In the genomic region with DNA sequence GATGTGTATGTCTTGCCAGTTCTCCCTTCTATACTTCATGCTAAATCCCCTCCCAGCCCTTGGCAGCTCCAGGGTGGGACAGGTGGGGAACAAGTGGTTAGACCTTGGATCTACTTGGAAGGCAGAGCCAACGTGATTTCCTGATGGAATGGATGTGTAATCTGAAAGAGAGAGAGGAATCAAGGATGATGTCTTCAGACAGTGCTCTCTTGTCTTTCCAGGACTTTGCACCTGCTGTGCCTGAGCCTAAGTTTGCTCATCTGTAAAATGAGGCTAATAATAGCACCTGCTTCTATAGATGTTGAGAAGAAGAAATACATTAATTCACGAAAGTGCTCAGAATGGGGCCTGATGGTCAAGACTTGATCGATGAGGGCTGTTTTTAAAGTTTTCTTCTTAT, we compare ENCODE assay signal across 11 cellular contexts. TPM values are rescaled to one million over a fixed set of nuclear protein-coding genes. Genes with fewer than 3 reads are reported as not detected.
DNase-seq lines count a peak whose midpoint lies in the region; ATAC-seq lines count a peak whose summit lies in the region.
"Had no signal": no experiment of that assay in that cellular context is flagged by ENCODE, and none has a peak within 500 bp of the region (broad histone marks: within the 10 kb centered on the region; RNA-seq: fewer than 3 reads in every experiment).

No MANE protein-coding gene starts in this region.

- DNase-seq in caudate nucleus (lab: John Stamatoyannopoulos, UW) (no peak), DMS 273 (lab: John Stamatoyannopoulos, UW; ENCODE audit: unreplicated experiment) (no peak)
- DNase-seq in stimulated activated effector memory CD8-positive, alpha-beta T cell treated with anti-CD3 and anti-CD28 coated beads, Interleukin-12 subunit alpha, Interleukin-12 subunit beta, amount 100 ng/mL, for 72 hours (ENCODE audit: low spot score in 2 of 2) = no peak
- DNase-seq in stimulated activated CD4-positive, alpha-beta T cell treated with anti-CD3 and anti-CD28 coated beads, Interleukin-12 subunit alpha, Interleukin-12 subunit beta, amount 100 ng/mL, for 4 hours = no peak
- DNase-seq: body of pancreas, KG1, mesendoderm, NCI-H2171 treated with DMSO at 0.1 percent for 48 hours, PC-3 had no signal

- peak overlapping the region; percentile 36 for H3K27ac ChIP-seq in caudate nucleus (ENCODE audit: low read depth, low read length)
- H3K27ac ChIP-seq: body of pancreas had no signal

- peaks cover 6 to 14% (median 13%) of the 10 kb centered on the region in 3 donors for H3K4me1 Mint-ChIP-seq in IgD-negative memory B cell
- H3K4me1 Mint-ChIP-seq in stimulated activated effector memory CD8-positive, alpha-beta T cell treated with anti-CD3 and anti-CD28 coated beads, Interleukin-12 subunit alpha, Interleukin-12 subunit beta, amount 100 ng/mL, for 72 hours = peaks cover 29% of the 10 kb centered on the region

- peak overlapping the region in 2 of 4 donors; percentile 4 to 5 for H3K4me3 Mint-ChIP-seq in IgD-negative memory B cell
- H3K4me3 Mint-ChIP-seq in stimulated activated effector memory CD8-positive, alpha-beta T cell treated with anti-CD3 and anti-CD28 coated beads, Interleukin-12 subunit alpha, Interleukin-12 subunit beta, amount 100 ng/mL, for 72 hours = peak overlapping the region; percentile 41

- H3K36me3 Mint-ChIP-seq in IgD-negative memory B cell = peaks cover 3% of the 10 kb centered on the region
- H3K36me3 Mint-ChIP-seq in stimulated activated effector memory CD8-positive, alpha-beta T cell treated with anti-CD3 and anti-CD28 coated beads, Interleukin-12 subunit alpha, Interleukin-12 subunit beta, amount 100 ng/mL, for 72 hours = peaks cover 55% of the 10 kb centered on the region

- H3K27me3 Mint-ChIP-seq in IgD-negative memory B cell = no peaks in the 10 kb centered on the region

- H3K27ac Mint-ChIP-seq in IgD-negative memory B cell = peak overlapping the region in 2 of 3 donors; percentile 14 to 36
- peak overlapping the region; percentile 83 for H3K27ac Mint-ChIP-seq in stimulated activated effector memory CD8-positive, alpha-beta T cell treated with anti-CD3 and anti-CD28 coated beads, Interleukin-12 subunit alpha, Interleukin-12 subunit beta, amount 100 ng/mL, for 72 hours

- H3K9me3 Mint-ChIP-seq in IgD-negative memory B cell = no peaks in the 10 kb centered on the region
- H3K9me3 Mint-ChIP-seq in stimulated activated effector memory CD8-positive, alpha-beta T cell treated with anti-CD3 and anti-CD28 coated beads, Interleukin-12 subunit alpha, Interleukin-12 subunit beta, amount 100 ng/mL, for 72 hours = no peaks in the 10 kb centered on the region

- no peak for ATAC-seq in stimulated activated effector memory CD8-positive, alpha-beta T cell treated with anti-CD3 and anti-CD28 coated beads, Interleukin-12 subunit alpha, Interleukin-12 subunit beta, amount 100 ng/mL, for 72 hours
- ATAC-seq in GM21367 (IDR thresholded peaks at IDR 0.05; ENCODE audit: unreplicated experiment) = no peak
- ATAC-seq: body of pancreas, PC-3 had no signal

RNA-seq across cellular contexts. Expression of a gene that starts 7.0 kb away (rescaled TPM):
- polyA plus RNA-seq in IgD-negative memory B cell = 181 TPM

RNA-seq across cellular contexts. Expression of a gene that starts 13.9 kb away (rescaled TPM):
- polyA plus RNA-seq in IgD-negative memory B cell = 141 TPM

RNA-seq across cellular contexts. Expression of a gene that starts 16.7 kb away (rescaled TPM):
- not detected for polyA plus RNA-seq in IgD-negative memory B cell

RNA-seq across cellular contexts. Expression of a gene that starts 41.0 kb away (rescaled TPM):
- 96.4 TPM for polyA plus RNA-seq in IgD-negative memory B cell

RNA-seq across cellular contexts. Expression of a gene that starts 41.7 kb away (rescaled TPM):
- polyA plus RNA-seq in IgD-negative memory B cell = 4.9 TPM
